ENCODE assay signal across 12 cellular contexts in genomic region chr15:85464471-85464870, GRCh38.
"Had no signal": no experiment of that assay in that cellular context is flagged by ENCODE, and none has a peak within 500 bp of the region (broad histone marks: within the 10 kb centered on the region; RNA-seq: fewer than 3 reads in every experiment).

No MANE protein-coding gene starts in this region.

- H3K27ac Mint-ChIP-seq: activated CD4-positive, alpha-beta T cell treated with anti-CD3 and anti-CD28 coated beads, Interleukin-2, amount 10 ng/mL, durations not matched to agents 7 days and 5 days had no signal

- H3K36me3 ChIP-seq: gastrocnemius medialis, left lung, spleen, thyroid gland had no signal

- H3K27me3 Mint-ChIP-seq: activated CD4-positive, alpha-beta T cell treated with anti-CD3 and anti-CD28 coated beads, Interleukin-2, amount 10 ng/mL, durations not matched to agents 7 days and 5 days had no signal

- FAIRE-seq: islet of Langerhans had no signal

- H3K4me3 Mint-ChIP-seq: activated CD4-positive, alpha-beta T cell treated with anti-CD3 and anti-CD28 coated beads, Interleukin-2, amount 10 ng/mL, durations not matched to agents 7 days and 5 days; nephron had no signal

- DNase-seq: activated CD4-positive, alpha-beta T cell treated with anti-CD3 and anti-CD28 coated beads, Interleukin-2, amount 10 ng/mL, durations not matched to agents 7 days and 5 days; activated CD8-positive, alpha-beta memory T cell treated with anti-CD3 and anti-CD28 coated beads for 24 hours; activated naive CD4-positive, alpha-beta T cell treated with Interleukin-2 at 50 U/mL for 16 hours; gastrocnemius medialis; left lung; mesenchymal stem cell; psoas muscle; spleen; thyroid gland had no signal

- H3K4me1 ChIP-seq: left lung had no signal

- H3K9me3 ChIP-seq: gastrocnemius medialis, left lung, psoas muscle, spleen, thyroid gland had no signal

- ATAC-seq: gastrocnemius medialis, left lung, psoas muscle, sciatic nerve had no signal

- H3K27ac ChIP-seq: gastrocnemius medialis, left lung, psoas muscle, spleen, thyroid gland had no signal

- H3K4me3 ChIP-seq: gastrocnemius medialis, left lung, psoas muscle, spleen, thyroid gland had no signal

- H3K27me3 ChIP-seq: gastrocnemius medialis, left lung, spleen, thyroid gland had no signal
